In genomic region chr11:114290503-114291239, GRCh38 we compare ENCODE assay signal across 1 cellular context.
TF ChIP-seq lines count a peak whose summit lies in the region.

No MANE protein-coding gene starts in this region.

TF ChIP-seq in K562, 482 proteins besides CTCF, POLR2A, EP300 and RAD21:
- TF ChIP-seq SPI1 (IDR thresholded peaks at IDR 0.05; ENCODE audit: borderline replicate concordance, low read depth, low read length) (0 out of 2 replicates have a peak, but pooled peaks have one; percentile 13), ZNF695 (CRISPR knock-in tag; IDR thresholded peaks at IDR 0.05) (no peak)
